Comparison of ENCODE assay signal across 23 cellular contexts in the genomic region with DNA sequence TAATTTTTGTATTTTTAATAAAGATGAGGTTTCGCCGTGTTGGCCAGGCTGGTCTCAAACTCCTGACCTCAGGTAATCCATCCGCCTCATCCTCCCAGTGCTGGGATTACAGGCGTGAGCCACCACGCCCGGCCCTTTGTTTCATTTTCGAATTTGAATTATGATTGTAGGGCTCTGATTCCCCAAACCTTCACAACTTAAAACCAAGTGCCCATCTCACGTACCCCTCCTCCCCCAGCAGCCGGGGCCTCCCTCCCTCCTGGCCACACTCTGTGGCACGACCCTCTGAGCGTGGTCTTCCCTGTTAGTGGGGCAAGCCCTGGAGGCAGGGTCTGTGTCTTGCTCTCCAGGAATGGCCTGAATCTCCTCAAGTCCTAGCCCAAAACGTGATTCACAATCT.
"Had no signal": no experiment of that assay in that cellular context is flagged by ENCODE, and none has a peak within 500 bp of the region (broad histone marks: within the 10 kb centered on the region; RNA-seq: fewer than 3 reads in every experiment).

No MANE protein-coding gene starts in this region.

- H3K4me3 ChIP-seq: MG63 had no signal

- H3K36me3 ChIP-seq: MG63 had no signal

- H3K27ac ChIP-seq: RWPE1 had no signal

- H3K9me3 ChIP-seq: MG63, SK-N-SH had no signal

- H3K27me3 ChIP-seq: MG63 had no signal

- DNase-seq: IMR-90, Karpas-422, KG1, MG63, NCI-H1092, NCI-H1105 treated with DMSO at 0.1 percent for 48 hours, NCI-H1417 treated with DMSO at 0.1 percent for 48 hours, NCI-H146, NCI-H1694 treated with DMSO at 0.1 percent for 48 hours, NCI-H1930, NCI-H2081, NCI-H2107, NCI-H2227 treated with DMSO at 0.1 percent for 48 hours, NCI-H510A, NCI-H524 treated with DMSO at 0.1 percent for 48 hours, NCI-H69, NCI-H774, PC-3, SHP77, SK-N-SH had no signal

- ATAC-seq: HepG2, Panc1, PC-3 had no signal
